Comparison of ENCODE assay signal across 19 cellular contexts in genomic region chr3:150609988-150610387, GRCh38. TPM values are rescaled to one million over a fixed set of nuclear protein-coding genes. Genes with fewer than 3 reads are reported as not detected.
DNase-seq lines count a peak whose midpoint lies in the region; ATAC-seq and TF ChIP-seq lines count a peak whose summit lies in the region.
"Had no signal": no experiment of that assay in that cellular context is flagged by ENCODE, and none has a peak within 500 bp of the region (broad histone marks: within the 10 kb centered on the region; RNA-seq: fewer than 3 reads in every experiment).

No MANE protein-coding gene starts in this region.

- peaks cover 68% of the 10 kb centered on the region for H4K20me1 ChIP-seq in MM.1S (ENCODE audit: insufficient read depth, low read length)

- H3K27ac ChIP-seq in MM.1S (ENCODE audit: low read length) = no peak overlapping the region
- H3K27ac ChIP-seq: breast epithelium, esophagus muscularis mucosa, left ventricle myocardium inferior, pancreas had no signal

- peaks cover 3% of the 10 kb centered on the region for H3K9me3 Mint-ChIP-seq in activated naive CD4-positive, alpha-beta T cell treated with anti-CD3 and anti-CD28 coated beads for 36 hours
- H3K9me3 Mint-ChIP-seq in activated naive CD8-positive, alpha-beta T cell treated with anti-CD3 and anti-CD28 coated beads, Interleukin-2, amount 50 U/mL, for 24 hours = peaks cover 4% of the 10 kb centered on the region
- H3K9me3 Mint-ChIP-seq in stimulated activated memory B cell treated with anti-CD40 and anti-IgM and Interleukin-4, amounts not matched to agents 10 μg/mL and 1 μg/mL and 100 μg/mL, for 72 hours = no peaks in the 10 kb centered on the region
- H3K9me3 Mint-ChIP-seq: activated naive CD4-positive, alpha-beta T cell treated with anti-CD3 and anti-CD28 coated beads, Interleukin-2, amount 10 ng/mL, durations not matched to agents 7 days and 5 days had no signal

- H3K4me1 ChIP-seq in MM.1S (ENCODE audit: low read length) = peaks cover 49% of the 10 kb centered on the region

- peaks cover 34% of the 10 kb centered on the region for H3K36me3 ChIP-seq in MM.1S (replicated peaks; ENCODE audit: insufficient read depth, low read length)
- H3K36me3 ChIP-seq: breast epithelium had no signal

- H3K4me1 Mint-ChIP-seq in activated naive CD4-positive, alpha-beta T cell treated with anti-CD3 and anti-CD28 coated beads for 36 hours (ENCODE audit: low read depth) = peaks cover 79% of the 10 kb centered on the region
- H3K4me1 Mint-ChIP-seq in activated naive CD8-positive, alpha-beta T cell treated with anti-CD3 and anti-CD28 coated beads, Interleukin-2, amount 50 U/mL, for 24 hours = peaks cover 84% of the 10 kb centered on the region
- H3K4me1 Mint-ChIP-seq in stimulated activated memory B cell treated with anti-CD40 and anti-IgM and Interleukin-4, amounts not matched to agents 10 μg/mL and 1 μg/mL and 100 μg/mL, for 72 hours = peaks cover 79% of the 10 kb centered on the region

- no peaks in the 10 kb centered on the region for H3K27me3 Mint-ChIP-seq in activated naive CD4-positive, alpha-beta T cell treated with anti-CD3 and anti-CD28 coated beads for 36 hours (ENCODE audit: low read depth)
- H3K27me3 Mint-ChIP-seq in activated naive CD8-positive, alpha-beta T cell treated with anti-CD3 and anti-CD28 coated beads, Interleukin-2, amount 50 U/mL, for 24 hours = no peaks in the 10 kb centered on the region
- no peaks in the 10 kb centered on the region for H3K27me3 Mint-ChIP-seq in stimulated activated memory B cell treated with anti-CD40 and anti-IgM and Interleukin-4, amounts not matched to agents 10 μg/mL and 1 μg/mL and 100 μg/mL, for 72 hours
- H3K27me3 Mint-ChIP-seq: activated naive CD4-positive, alpha-beta T cell treated with anti-CD3 and anti-CD28 coated beads, Interleukin-2, amount 10 ng/mL, durations not matched to agents 7 days and 5 days had no signal

- H3K79me2 ChIP-seq in MM.1S (ENCODE audit: low read length) = peaks cover 95% of the 10 kb centered on the region

- DNase-seq in activated naive CD4-positive, alpha-beta T cell treated with anti-CD3 and anti-CD28 coated beads for 36 hours = no peak
- no peak for DNase-seq in activated naive CD4-positive, alpha-beta T cell treated with Interleukin-2 at 50 U/mL for 16 hours
- DNase-seq in MM.1S (no peak), inferior parietal cortex (ENCODE audit: extremely low spot score) (no peak), NCI-H2171 (lab: John Stamatoyannopoulos, UW) (no peak)
- no peak for DNase-seq in activated naive CD8-positive, alpha-beta T cell treated with anti-CD3 and anti-CD28 coated beads, Interleukin-2, amount 50 U/mL, for 24 hours
- DNase-seq: activated CD4-positive, alpha-beta T cell treated with anti-CD3 and anti-CD28 coated beads, Interleukin-2, amount 50 U/mL, for 48 hours; activated naive CD4-positive, alpha-beta T cell treated with anti-CD3 and anti-CD28 coated beads, Interleukin-2, amount 10 ng/mL, durations not matched to agents 7 days and 5 days; EL; left ventricle myocardium inferior; NCI-H524 treated with DMSO at 0.1 percent for 48 hours; pancreas; PC-9; SK-N-SH; stimulated activated CD4-positive, alpha-beta T cell treated with anti-CD3 and anti-CD28 coated beads, Interleukin-2, amount 100 ng/mL, for 24 hours had no signal

- no peak for TF ChIP-seq CTCF in MM.1S (IDR thresholded peaks at IDR 0.05; ENCODE audit: low read length)

- no peak overlapping the region for H3K4me3 Mint-ChIP-seq in activated naive CD4-positive, alpha-beta T cell treated with anti-CD3 and anti-CD28 coated beads for 36 hours
- H3K4me3 Mint-ChIP-seq in activated naive CD8-positive, alpha-beta T cell treated with anti-CD3 and anti-CD28 coated beads, Interleukin-2, amount 50 U/mL, for 24 hours = no peak overlapping the region
- H3K4me3 Mint-ChIP-seq in stimulated activated memory B cell treated with anti-CD40 and anti-IgM and Interleukin-4, amounts not matched to agents 10 μg/mL and 1 μg/mL and 100 μg/mL, for 72 hours = peak overlapping the region; percentile 23
- H3K4me3 Mint-ChIP-seq: activated naive CD4-positive, alpha-beta T cell treated with anti-CD3 and anti-CD28 coated beads, Interleukin-2, amount 10 ng/mL, durations not matched to agents 7 days and 5 days had no signal

- intact Hi-C loops in activated naive CD4-positive, alpha-beta T cell treated with anti-CD3 and anti-CD28 coated beads for 36 hours (cut with micrococcal nuclease) = loop anchor here (5.0 kb wide), 2 partner anchors 172 to 592 kb away; partner anchors contain the start of gene GPR171

- H3K36me3 Mint-ChIP-seq in activated naive CD4-positive, alpha-beta T cell treated with anti-CD3 and anti-CD28 coated beads for 36 hours (ENCODE audit: low read depth) = peaks cover 46% of the 10 kb centered on the region
- peaks cover 52% of the 10 kb centered on the region for H3K36me3 Mint-ChIP-seq in activated naive CD8-positive, alpha-beta T cell treated with anti-CD3 and anti-CD28 coated beads, Interleukin-2, amount 50 U/mL, for 24 hours (ENCODE audit: low read depth)
- H3K36me3 Mint-ChIP-seq in stimulated activated memory B cell treated with anti-CD40 and anti-IgM and Interleukin-4, amounts not matched to agents 10 μg/mL and 1 μg/mL and 100 μg/mL, for 72 hours = peaks cover 73% of the 10 kb centered on the region

- peak overlapping the region; percentile 76 for H3K27ac Mint-ChIP-seq in activated naive CD4-positive, alpha-beta T cell treated with anti-CD3 and anti-CD28 coated beads for 36 hours
- H3K27ac Mint-ChIP-seq in activated naive CD8-positive, alpha-beta T cell treated with anti-CD3 and anti-CD28 coated beads, Interleukin-2, amount 50 U/mL, for 24 hours = peak overlapping the region; percentile 1
- no peak overlapping the region for H3K27ac Mint-ChIP-seq in stimulated activated memory B cell treated with anti-CD40 and anti-IgM and Interleukin-4, amounts not matched to agents 10 μg/mL and 1 μg/mL and 100 μg/mL, for 72 hours
- H3K27ac Mint-ChIP-seq: activated naive CD4-positive, alpha-beta T cell treated with anti-CD3 and anti-CD28 coated beads, Interleukin-2, amount 10 ng/mL, durations not matched to agents 7 days and 5 days had no signal

- no peak overlapping the region for H3K9ac ChIP-seq in MM.1S (ENCODE audit: low read length)
- H3K9ac ChIP-seq: SK-N-SH had no signal

- no peak overlapping the region for H3K4me3 ChIP-seq in MM.1S (ENCODE audit: low read length)
- H3K4me3 ChIP-seq: breast epithelium, esophagus muscularis mucosa, left ventricle myocardium inferior, pancreas, PC-9 had no signal

- peaks cover 18% of the 10 kb centered on the region; the same call in 1 of the 2 replicates for H3F3A ChIP-seq in MM.1S (ENCODE audit: insufficient read depth, low read length)

- H3K9me3 ChIP-seq in MM.1S (replicated peaks; ENCODE audit: insufficient read depth, low read length) = no peaks in the 10 kb centered on the region
- H3K9me3 ChIP-seq: breast epithelium, esophagus muscularis mucosa, left ventricle myocardium inferior, pancreas had no signal

- ATAC-seq in activated naive CD8-positive, alpha-beta T cell treated with anti-CD3 and anti-CD28 coated beads, Interleukin-2, amount 50 U/mL, for 24 hours = no peak
- no peak for ATAC-seq in stimulated activated memory B cell treated with anti-CD40 and anti-IgM and Interleukin-4, amounts not matched to agents 10 μg/mL and 1 μg/mL and 100 μg/mL, for 72 hours
- ATAC-seq in HG03378 (IDR thresholded peaks at IDR 0.05; ENCODE audit: unreplicated experiment) = no peak

- H3K27me3 ChIP-seq in MM.1S (replicated peaks; ENCODE audit: insufficient read depth, low read length) = no peaks in the 10 kb centered on the region
- H3K27me3 ChIP-seq: breast epithelium, esophagus muscularis mucosa, pancreas had no signal

- no peak overlapping the region for H2AFZ ChIP-seq in MM.1S (ENCODE audit: low read length)
- H2AFZ ChIP-seq: PC-9 had no signal

- CTCF ChIA-PET in activated naive CD4-positive, alpha-beta T cell treated with anti-CD3 and anti-CD28 coated beads for 36 hours (lab: Charles Lee) = interaction anchor here (1.2 kb wide), 1 partner anchor 128 kb away, joined by 3 read pairs; no protein-coding TSS in a partner anchor

- H3K9me2 ChIP-seq in MM.1S (replicated peaks; ENCODE audit: insufficient read depth, low read length) = no peaks in the 10 kb centered on the region
- H3K9me2 ChIP-seq: SK-N-SH had no signal

- peak overlapping the region; percentile 52; the same call in 1 of the 2 replicates for H3K4me2 ChIP-seq in MM.1S (ENCODE audit: low read depth, low read length)
- H3K4me2 ChIP-seq: PC-9, SK-N-SH had no signal

RNA-seq across cellular contexts. Expression of gene SELENOT, which starts 6.9 kb away (rescaled TPM):
- 10 to 100 TPM; 68.4 to 71.2 TPM for total RNA-seq in activated naive CD4-positive, alpha-beta T cell treated with anti-CD3 and anti-CD28 coated beads for 36 hours
